ENCODE assay signal across 1 cellular context in genomic region chr5:132369471-132370240, GRCh38.
TF ChIP-seq lines count a peak whose summit lies in the region.

SLC22A5 (plus strand) TSS chr5:132369710; CDS start chr5:132369973, 263 bp downstream.

TF ChIP-seq in HepG2, 621 proteins besides CTCF, POLR2A, EP300 and RAD21 (continued from another document and continues in another):
- TF ChIP-seq ZNF609 (CRISPR knock-in tag; IDR thresholded peaks at IDR 0.05; ENCODE audit: borderline replicate concordance) (no peak), MAZ (IDR thresholded peaks at IDR 0.05; ENCODE audit: borderline replicate concordance, low read depth, low read length) (0 out of 2 replicates have a peak, but pooled peaks have one; percentile 9), MAZ (CRISPR knock-in tag; IDR thresholded peaks at IDR 0.05; ENCODE audit: low read depth) (peak; percentile 98), UBTF (CRISPR knock-in tag; IDR thresholded peaks at IDR 0.05) (peak; percentile 99), MEIS1 (CRISPR knock-in tag; IDR thresholded peaks at IDR 0.05; ENCODE audit: borderline replicate concordance) (no peak), ZNF563 (CRISPR knock-in tag; IDR thresholded peaks at IDR 0.05) (peak; percentile 90), TAF1 (CRISPR knock-in tag; IDR thresholded peaks at IDR 0.05) (peak; percentile 63), ZIK1 (CRISPR knock-in tag; IDR thresholded peaks at IDR 0.05; ENCODE audit: borderline replicate concordance, low read depth) (peak; percentile 77; the same call in 1 of the 2 replicates), RNF2 (conservative IDR thresholded peaks at IDR 0.05; ENCODE audit: low read depth) (peak; percentile 92), MTA1 (CRISPR knock-in tag; IDR thresholded peaks at IDR 0.05; ENCODE audit: borderline replicate concordance) (peak; percentile 52; the same call in 1 of the 2 replicates), CHD2 (IDR thresholded peaks at IDR 0.05; ENCODE audit: low read depth, low read length) (no peak), ZNF790 (CRISPR knock-in tag; IDR thresholded peaks at IDR 0.05; ENCODE audit: borderline replicate concordance) (peak; percentile 58; the same call in 1 of the 2 replicates), AHR (CRISPR knock-in tag; IDR thresholded peaks at IDR 0.05) (0 out of 2 replicates have a peak, but pooled peaks have one; percentile 8), SMARCC2 (IDR thresholded peaks at IDR 0.05) (no peak), ZNF883 (CRISPR knock-in tag; IDR thresholded peaks at IDR 0.05; ENCODE audit: not compliant biosample characterization) (peak; percentile 79), NRL (CRISPR knock-in tag; IDR thresholded peaks at IDR 0.05; ENCODE audit: borderline replicate concordance) (peak; percentile 65), ASH2L (IDR thresholded peaks at IDR 0.05; ENCODE audit: insufficient read length, low read depth, low read length) (peak; percentile 80), SP2 (CRISPR knock-in tag; IDR thresholded peaks at IDR 0.05) (0 out of 2 replicates have a peak, but pooled peaks have one; percentile 1), ZNF350 (CRISPR knock-in tag; IDR thresholded peaks at IDR 0.05; ENCODE audit: borderline replicate concordance, low read depth) (0 out of 2 replicates have a peak, but pooled peaks have one; percentile 1), MXI1 (IDR thresholded peaks at IDR 0.05; ENCODE audit: borderline replicate concordance, low read depth, low read length) (peak; percentile 51; the same call in 1 of the 3 replicates), ZNF605 (CRISPR knock-in tag; IDR thresholded peaks at IDR 0.05) (no peak), THAP7 (CRISPR knock-in tag; IDR thresholded peaks at IDR 0.05) (peak; percentile 54), NPAS2 (CRISPR knock-in tag; IDR thresholded peaks at IDR 0.05; ENCODE audit: borderline replicate concordance) (no peak), SOX5 (CRISPR knock-in tag; IDR thresholded peaks at IDR 0.05; ENCODE audit: borderline replicate concordance) (no peak), ZNF782 (CRISPR knock-in tag; IDR thresholded peaks at IDR 0.05; ENCODE audit: borderline replicate concordance) (no peak), SP140L (CRISPR knock-in tag; IDR thresholded peaks at IDR 0.05; ENCODE audit: borderline replicate concordance) (no peak), FOSL1 (CRISPR knock-in tag; IDR thresholded peaks at IDR 0.05; ENCODE audit: borderline replicate concordance) (peak; percentile 15; the same call in 1 of the 2 replicates), ZNF232 (CRISPR knock-in tag; IDR thresholded peaks at IDR 0.05; ENCODE audit: borderline replicate concordance) (peak; percentile 46; the same call in 1 of the 2 replicates), ZFP90 (CRISPR knock-in tag; IDR thresholded peaks at IDR 0.05; ENCODE audit: borderline replicate concordance) (peak; percentile 91), NR2F6 (IDR thresholded peaks at IDR 0.05) (no peak), NR2F6 (CRISPR knock-in tag; IDR thresholded peaks at IDR 0.05) (0 out of 2 replicates have a peak, but pooled peaks have one; percentile 7), GFI1 (CRISPR knock-in tag; IDR thresholded peaks at IDR 0.05; ENCODE audit: borderline replicate concordance) (no peak; the same call in 1 of the 2 replicates), ZSCAN29 (CRISPR knock-in tag; conservative IDR thresholded peaks at IDR 0.05) (peak; percentile 72; the same call in 1 of the 2 replicates), MXD3 (CRISPR knock-in tag; IDR thresholded peaks at IDR 0.05) (no peak), NONO (IDR thresholded peaks at IDR 0.05) (no peak), NONO (CRISPR knock-in tag; conservative IDR thresholded peaks at IDR 0.05) (0 out of 2 replicates have a peak, but pooled peaks have one; percentile 21), ZNF160 (CRISPR knock-in tag; IDR thresholded peaks at IDR 0.05) (peak; percentile 22), ISX (CRISPR knock-in tag; conservative IDR thresholded peaks at IDR 0.05) (peak; percentile 68; the same call in 1 of the 2 replicates), ZNF331 (CRISPR knock-in tag; IDR thresholded peaks at IDR 0.05) (peak; percentile 6; the same call in 1 of the 2 replicates), EEA1 (CRISPR knock-in tag; IDR thresholded peaks at IDR 0.05; ENCODE audit: borderline replicate concordance) (0 out of 2 replicates have a peak, but pooled peaks have one; percentile 25), HMGXB4 (CRISPR knock-in tag; IDR thresholded peaks at IDR 0.05; ENCODE audit: borderline replicate concordance in 1 of 2, low read depth in 1 of 2) (peak; percentile 71 to 73; a peak in 3 of 4 replicates)
- TF ChIP-seq, protein P1, sequence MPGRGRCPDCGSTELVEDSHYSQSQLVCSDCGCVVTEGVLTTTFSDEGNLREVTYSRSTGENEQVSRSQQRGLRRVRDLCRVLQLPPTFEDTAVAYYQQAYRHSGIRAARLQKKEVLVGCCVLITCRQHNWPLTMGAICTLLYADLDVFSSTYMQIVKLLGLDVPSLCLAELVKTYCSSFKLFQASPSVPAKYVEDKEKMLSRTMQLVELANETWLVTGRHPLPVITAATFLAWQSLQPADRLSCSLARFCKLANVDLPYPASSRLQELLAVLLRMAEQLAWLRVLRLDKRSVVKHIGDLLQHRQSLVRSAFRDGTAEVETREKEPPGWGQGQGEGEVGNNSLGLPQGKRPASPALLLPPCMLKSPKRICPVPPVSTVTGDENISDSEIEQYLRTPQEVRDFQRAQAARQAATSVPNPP (CRISPR knock-in tag; IDR thresholded peaks at IDR 0.05), result peak; percentile 86
- TF ChIP-seq, protein P2, sequence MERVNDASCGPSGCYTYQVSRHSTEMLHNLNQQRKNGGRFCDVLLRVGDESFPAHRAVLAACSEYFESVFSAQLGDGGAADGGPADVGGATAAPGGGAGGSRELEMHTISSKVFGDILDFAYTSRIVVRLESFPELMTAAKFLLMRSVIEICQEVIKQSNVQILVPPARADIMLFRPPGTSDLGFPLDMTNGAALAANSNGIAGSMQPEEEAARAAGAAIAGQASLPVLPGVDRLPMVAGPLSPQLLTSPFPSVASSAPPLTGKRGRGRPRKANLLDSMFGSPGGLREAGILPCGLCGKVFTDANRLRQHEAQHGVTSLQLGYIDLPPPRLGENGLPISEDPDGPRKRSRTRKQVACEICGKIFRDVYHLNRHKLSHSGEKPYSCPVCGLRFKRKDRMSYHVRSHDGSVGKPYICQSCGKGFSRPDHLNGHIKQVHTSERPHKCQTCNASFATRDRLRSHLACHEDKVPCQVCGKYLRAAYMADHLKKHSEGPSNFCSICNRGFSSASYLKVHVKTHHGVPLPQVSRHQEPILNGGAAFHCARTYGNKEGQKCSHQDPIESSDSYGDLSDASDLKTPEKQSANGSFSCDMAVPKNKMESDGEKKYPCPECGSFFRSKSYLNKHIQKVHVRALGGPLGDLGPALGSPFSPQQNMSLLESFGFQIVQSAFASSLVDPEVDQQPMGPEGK (CRISPR knock-in tag; IDR thresholded peaks at IDR 0.05), result peak; percentile 59
